Comparison of ENCODE assay signal across 11 cellular contexts in the genomic region with DNA sequence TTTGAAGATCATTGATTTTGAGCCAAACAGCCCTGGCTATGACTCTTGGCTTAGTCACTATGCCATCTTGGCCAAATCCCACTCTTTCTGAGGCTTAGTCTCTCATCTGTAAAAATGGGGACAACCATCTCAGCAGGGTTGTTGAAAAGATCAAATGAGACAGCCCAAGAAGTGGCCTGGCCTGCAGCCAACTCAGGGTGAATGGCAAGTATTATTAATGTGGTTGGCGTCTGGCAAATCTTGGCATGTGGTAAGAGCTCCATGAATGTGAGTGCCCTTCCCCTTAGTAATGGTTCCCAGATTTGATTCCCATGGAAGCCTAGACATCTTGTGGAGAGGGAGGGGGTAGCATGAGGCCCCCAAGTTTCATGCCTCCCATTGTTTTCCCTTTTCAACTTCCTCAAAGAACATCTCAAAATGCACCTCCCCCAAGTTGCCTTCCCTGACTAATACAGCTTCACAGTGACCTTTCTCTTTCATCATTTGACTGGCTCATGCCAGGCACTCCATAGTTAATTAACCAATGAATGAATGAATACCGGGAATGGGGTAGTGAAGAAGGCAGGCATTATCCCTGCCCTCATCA. TPM values are rescaled to one million over a fixed set of nuclear protein-coding genes. Genes with fewer than 3 reads are reported as not detected.
DNase-seq lines count a peak whose midpoint lies in the region; ATAC-seq and TF ChIP-seq lines count a peak whose summit lies in the region.
"Had no signal": no experiment of that assay in that cellular context is flagged by ENCODE, and none has a peak within 500 bp of the region (broad histone marks: within the 10 kb centered on the region; RNA-seq: fewer than 3 reads in every experiment).

No MANE protein-coding gene starts in this region.

- no peaks in the 10 kb centered on the region for H3K36me3 ChIP-seq in BLaER1 treated with 17β-estradiol and CSF1 and Interleukin-3, amounts not matched to agents 10 nM and 100 nM
- no peaks in the 10 kb centered on the region for H3K36me3 ChIP-seq in ascending aorta
- H3K36me3 ChIP-seq: prostate gland had no signal

- H3K4me1 ChIP-seq in BLaER1 treated with 17β-estradiol and CSF1 and Interleukin-3, amounts not matched to agents 10 nM and 100 nM, result peaks cover 5 to 99% (median 67%) of the 10 kb centered on the region in 10 experiments; a peak in 17 of 20 replicates
- peaks cover 9 to 25% of the 10 kb centered on the region in 2 donors for H3K4me1 ChIP-seq in ascending aorta
- H3K4me1 ChIP-seq: prostate gland had no signal

- H3K27ac ChIP-seq in BLaER1 treated with 17β-estradiol and CSF1 and Interleukin-3, amounts not matched to agents 10 nM and 100 nM, result peak overlapping the region in 5 of 11 experiments; percentile 16 to 70 (median 56); a peak in 7 of 22 replicates
- peak overlapping the region; percentile 65 to 72 for H3K27ac ChIP-seq in ascending aorta
- H3K27ac ChIP-seq: prostate gland had no signal

- ATAC-seq in GM19455 (IDR thresholded peaks at IDR 0.05; ENCODE audit: unreplicated experiment) (no peak), HG03108 (IDR thresholded peaks at IDR 0.05; ENCODE audit: unreplicated experiment) (no peak)

- H3K9ac ChIP-seq in BLaER1 treated with 17β-estradiol and CSF1 and Interleukin-3, amounts not matched to agents 10 nM and 100 nM, result peak overlapping the region in 1 of 11 experiments; percentile 4; a peak in 2 of 22 replicates

- no peak for TF ChIP-seq CTCF in ascending aorta (IDR thresholded peaks at IDR 0.05)

- no peak overlapping the region; a peak in 1 of 20 replicates for H3K4me3 ChIP-seq in BLaER1 treated with 17β-estradiol and CSF1 and Interleukin-3, amounts not matched to agents 10 nM and 100 nM
- no peak overlapping the region for H3K4me3 ChIP-seq in Jurkat, Clone E6-1 (ENCODE audit: low read length)
- no peak overlapping the region for H3K4me3 ChIP-seq in ascending aorta
- H3K4me3 ChIP-seq: prostate gland had no signal

- no peaks in the 10 kb centered on the region for H4K20me1 ChIP-seq in BLaER1 treated with 17β-estradiol and CSF1 and Interleukin-3, amounts not matched to agents 10 nM and 100 nM

- no peaks in the 10 kb centered on the region for H3K27me3 ChIP-seq in BLaER1 treated with 17β-estradiol and CSF1 and Interleukin-3, amounts not matched to agents 10 nM and 100 nM
- H3K27me3 ChIP-seq in ascending aorta, result no peaks in the 10 kb centered on the region

- intact Hi-C loops in ascending aorta (cut with DNase I), result loop anchor here (2.0 to 5.0 kb wide), 3 partner anchors 30 to 66 kb away; no protein-coding TSS in a partner anchor

- DNase-seq in Jurkat, Clone E6-1 (ENCODE audit: low read depth, low spot score), result peak; percentile 2
- DNase-seq in ascending aorta (ENCODE audit: low spot score in 2 of 2) (peak in 1 of 2 donors; percentile 86), kidney tubule cell (ENCODE audit: low spot score) (peak; percentile 100)
- no peak for DNase-seq in activated naive CD4-positive, alpha-beta T cell treated with anti-CD3 and anti-CD28 coated beads, Interleukin-2, amount 50 U/mL, for 16 hours
- DNase-seq in activated T-cell treated with anti-CD3 and anti-CD28 coated beads, Interleukin-2, amount 50 U/mL, for 1 hour, result no peak
- DNase-seq: erythroblast, NCI-H187 had no signal

- H3K4me2 ChIP-seq in BLaER1 treated with 17β-estradiol and CSF1 and Interleukin-3, amounts not matched to agents 10 nM and 100 nM, result peak overlapping the region in 8 of 11 experiments; percentile 9 to 86 (median 68); a peak in 14 of 22 replicates

- H3K9me3 ChIP-seq in BLaER1 treated with 17β-estradiol and CSF1 and Interleukin-3, amounts not matched to agents 10 nM and 100 nM (replicated peaks in 1 of 11), result no peaks in the 10 kb centered on the region; a peak in 1 of 22 replicates
- H3K9me3 ChIP-seq in ascending aorta, result no peaks in the 10 kb centered on the region
- H3K9me3 ChIP-seq: prostate gland had no signal

RNA-seq across cellular contexts. Expression of a gene that starts 11.8 kb away (rescaled TPM):
- not detected for polyA plus RNA-seq in Jurkat, Clone E6-1 (2012; ENCODE audit: insufficient read depth, insufficient read length)
- 174 TPM for total RNA-seq in ascending aorta

Comparison
In these comparisons a context has a peak if more than half of its experiments do, and no peak if none do; other contexts are left out.
1. DNase-seq: peak in Jurkat, Clone E6-1 (single experiment) and kidney tubule cell (single experiment); none in activated naive CD4-positive, alpha-beta T cell treated with anti-CD3 and anti-CD28 coated beads, Interleukin-2, amount 50 U/mL, for 16 hours (single experiment) and activated T-cell treated with anti-CD3 and anti-CD28 coated beads, Interleukin-2, amount 50 U/mL, for 1 hour (single experiment).